16 cellular contexts compared by ENCODE assay signal in genomic region chr2:233446121-233446520, GRCh38.
"Had no signal": no experiment of that assay in that cellular context is flagged by ENCODE, and none has a peak within 500 bp of the region (broad histone marks: within the 10 kb centered on the region; RNA-seq: fewer than 3 reads in every experiment).

No MANE protein-coding gene starts in this region.

- H3K27ac ChIP-seq: body of pancreas, coronary artery, right lobe of liver, thoracic aorta had no signal

- H3K27me3 ChIP-seq: body of pancreas, right lobe of liver had no signal

- H3K9me3 ChIP-seq: body of pancreas, right lobe of liver, thoracic aorta had no signal

- DNase-seq: activated CD4-positive, alpha-beta T cell treated with anti-CD3 and anti-CD28 coated beads, Interleukin-2, amount 10 ng/mL, durations not matched to agents 24 days and 14 days; activated CD4-positive, CD25-positive, alpha-beta regulatory T cell; amygdala; body of pancreas; effector CD4-positive, alpha-beta T cell; foreskin fibroblast; nephron progenitor cell; occipital lobe; stimulated activated CD4-positive, alpha-beta T cell treated with anti-CD3 and anti-CD28 coated beads, Interleukin-1b, Interleukin-23, amount 100 ng/mL, for 48 hours; stimulated activated naive CD8-positive, alpha-beta T cell treated with anti-CD3 and anti-CD28 coated beads, Interleukin-15, amount 100 ng/mL, for 72 hours had no signal

- H3K4me1 ChIP-seq: body of pancreas, right lobe of liver had no signal

- H3K27me3 Mint-ChIP-seq: activated CD4-positive, alpha-beta T cell treated with anti-CD3 and anti-CD28 coated beads, Interleukin-2, amount 10 ng/mL, durations not matched to agents 24 days and 14 days; central memory CD8-positive, alpha-beta T cell; stimulated activated naive CD8-positive, alpha-beta T cell treated with anti-CD3 and anti-CD28 coated beads, Interleukin-15, amount 100 ng/mL, for 72 hours had no signal

- H3K4me3 ChIP-seq: body of pancreas, coronary artery, right lobe of liver, thoracic aorta had no signal

- ATAC-seq: body of pancreas; right lobe of liver; stimulated activated naive CD8-positive, alpha-beta T cell treated with anti-CD3 and anti-CD28 coated beads, Interleukin-15, amount 100 ng/mL, for 72 hours had no signal

- H3K4me3 Mint-ChIP-seq: activated CD4-positive, alpha-beta T cell treated with anti-CD3 and anti-CD28 coated beads, Interleukin-2, amount 10 ng/mL, durations not matched to agents 24 days and 14 days; activated T-helper 1 cell treated with anti-CD3 and anti-CD28 coated beads, Interleukin-12 subunit alpha, Interleukin-12 subunit beta, Interleukin-2, Interleukin-4 antibody, amounts not matched to agents 30 ng/mL and 10 ng/mL and 1 ng/mL, durations not matched to agents 14 hours and 24 hours and 36 hours; central memory CD8-positive, alpha-beta T cell; nephron progenitor cell; stimulated activated naive CD8-positive, alpha-beta T cell treated with anti-CD3 and anti-CD28 coated beads, Interleukin-15, amount 100 ng/mL, for 72 hours had no signal

- FAIRE-seq: endothelial cell of umbilical vein had no signal

- H3K9me3 Mint-ChIP-seq: activated CD4-positive, alpha-beta T cell treated with anti-CD3 and anti-CD28 coated beads, Interleukin-2, amount 10 ng/mL, durations not matched to agents 24 days and 14 days; activated T-helper 1 cell treated with anti-CD3 and anti-CD28 coated beads, Interleukin-12 subunit alpha, Interleukin-12 subunit beta, Interleukin-2, Interleukin-4 antibody, amounts not matched to agents 30 ng/mL and 10 ng/mL and 1 ng/mL, durations not matched to agents 14 hours and 24 hours and 36 hours; central memory CD8-positive, alpha-beta T cell; nephron progenitor cell; stimulated activated naive CD8-positive, alpha-beta T cell treated with anti-CD3 and anti-CD28 coated beads, Interleukin-15, amount 100 ng/mL, for 72 hours had no signal

- H3K27ac Mint-ChIP-seq: activated CD4-positive, alpha-beta T cell treated with anti-CD3 and anti-CD28 coated beads, Interleukin-2, amount 10 ng/mL, durations not matched to agents 24 days and 14 days; activated T-helper 1 cell treated with anti-CD3 and anti-CD28 coated beads, Interleukin-12 subunit alpha, Interleukin-12 subunit beta, Interleukin-2, Interleukin-4 antibody, amounts not matched to agents 30 ng/mL and 10 ng/mL and 1 ng/mL, durations not matched to agents 14 hours and 24 hours and 36 hours; nephron progenitor cell; stimulated activated naive CD8-positive, alpha-beta T cell treated with anti-CD3 and anti-CD28 coated beads, Interleukin-15, amount 100 ng/mL, for 72 hours had no signal
